Comparison of ENCODE assay signal across 1 cellular context in the genomic region with DNA sequence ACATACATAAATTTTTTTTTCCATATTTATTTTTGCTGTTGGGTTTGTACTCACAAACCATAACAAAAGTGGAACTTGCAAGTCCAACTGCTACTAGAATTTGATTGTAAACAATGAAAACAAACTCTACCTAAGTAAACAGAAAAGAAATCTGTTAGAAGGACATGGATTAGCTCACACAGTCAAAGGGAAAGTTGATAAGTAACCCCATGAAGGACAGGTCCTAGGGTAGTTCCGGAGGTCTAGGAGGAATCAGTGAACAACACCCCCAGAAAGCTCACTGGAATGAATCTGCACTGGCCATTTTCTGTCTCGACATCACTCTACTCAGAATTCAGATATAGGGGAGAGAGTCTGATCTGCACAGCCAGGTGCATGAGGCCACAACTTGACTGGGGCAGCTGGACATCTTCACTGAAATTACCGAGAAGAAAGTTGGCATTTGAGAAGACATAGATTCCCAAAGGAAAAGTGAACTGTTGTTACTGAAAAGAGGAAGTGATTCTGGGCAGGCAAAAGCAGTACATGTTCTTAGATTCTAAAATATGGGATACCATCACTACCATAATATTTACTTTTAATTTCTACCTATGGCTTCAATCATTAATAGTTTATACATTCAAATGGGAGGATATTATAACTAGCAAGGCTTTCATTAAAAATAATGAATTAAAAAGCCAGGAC.
TF ChIP-seq lines count a peak whose summit lies in the region.

No MANE protein-coding gene starts in this region.

TF ChIP-seq in HepG2, 621 proteins besides CTCF, POLR2A, EP300 and RAD21 (continued from another document and continues in another):
- TF ChIP-seq, protein P1, sequence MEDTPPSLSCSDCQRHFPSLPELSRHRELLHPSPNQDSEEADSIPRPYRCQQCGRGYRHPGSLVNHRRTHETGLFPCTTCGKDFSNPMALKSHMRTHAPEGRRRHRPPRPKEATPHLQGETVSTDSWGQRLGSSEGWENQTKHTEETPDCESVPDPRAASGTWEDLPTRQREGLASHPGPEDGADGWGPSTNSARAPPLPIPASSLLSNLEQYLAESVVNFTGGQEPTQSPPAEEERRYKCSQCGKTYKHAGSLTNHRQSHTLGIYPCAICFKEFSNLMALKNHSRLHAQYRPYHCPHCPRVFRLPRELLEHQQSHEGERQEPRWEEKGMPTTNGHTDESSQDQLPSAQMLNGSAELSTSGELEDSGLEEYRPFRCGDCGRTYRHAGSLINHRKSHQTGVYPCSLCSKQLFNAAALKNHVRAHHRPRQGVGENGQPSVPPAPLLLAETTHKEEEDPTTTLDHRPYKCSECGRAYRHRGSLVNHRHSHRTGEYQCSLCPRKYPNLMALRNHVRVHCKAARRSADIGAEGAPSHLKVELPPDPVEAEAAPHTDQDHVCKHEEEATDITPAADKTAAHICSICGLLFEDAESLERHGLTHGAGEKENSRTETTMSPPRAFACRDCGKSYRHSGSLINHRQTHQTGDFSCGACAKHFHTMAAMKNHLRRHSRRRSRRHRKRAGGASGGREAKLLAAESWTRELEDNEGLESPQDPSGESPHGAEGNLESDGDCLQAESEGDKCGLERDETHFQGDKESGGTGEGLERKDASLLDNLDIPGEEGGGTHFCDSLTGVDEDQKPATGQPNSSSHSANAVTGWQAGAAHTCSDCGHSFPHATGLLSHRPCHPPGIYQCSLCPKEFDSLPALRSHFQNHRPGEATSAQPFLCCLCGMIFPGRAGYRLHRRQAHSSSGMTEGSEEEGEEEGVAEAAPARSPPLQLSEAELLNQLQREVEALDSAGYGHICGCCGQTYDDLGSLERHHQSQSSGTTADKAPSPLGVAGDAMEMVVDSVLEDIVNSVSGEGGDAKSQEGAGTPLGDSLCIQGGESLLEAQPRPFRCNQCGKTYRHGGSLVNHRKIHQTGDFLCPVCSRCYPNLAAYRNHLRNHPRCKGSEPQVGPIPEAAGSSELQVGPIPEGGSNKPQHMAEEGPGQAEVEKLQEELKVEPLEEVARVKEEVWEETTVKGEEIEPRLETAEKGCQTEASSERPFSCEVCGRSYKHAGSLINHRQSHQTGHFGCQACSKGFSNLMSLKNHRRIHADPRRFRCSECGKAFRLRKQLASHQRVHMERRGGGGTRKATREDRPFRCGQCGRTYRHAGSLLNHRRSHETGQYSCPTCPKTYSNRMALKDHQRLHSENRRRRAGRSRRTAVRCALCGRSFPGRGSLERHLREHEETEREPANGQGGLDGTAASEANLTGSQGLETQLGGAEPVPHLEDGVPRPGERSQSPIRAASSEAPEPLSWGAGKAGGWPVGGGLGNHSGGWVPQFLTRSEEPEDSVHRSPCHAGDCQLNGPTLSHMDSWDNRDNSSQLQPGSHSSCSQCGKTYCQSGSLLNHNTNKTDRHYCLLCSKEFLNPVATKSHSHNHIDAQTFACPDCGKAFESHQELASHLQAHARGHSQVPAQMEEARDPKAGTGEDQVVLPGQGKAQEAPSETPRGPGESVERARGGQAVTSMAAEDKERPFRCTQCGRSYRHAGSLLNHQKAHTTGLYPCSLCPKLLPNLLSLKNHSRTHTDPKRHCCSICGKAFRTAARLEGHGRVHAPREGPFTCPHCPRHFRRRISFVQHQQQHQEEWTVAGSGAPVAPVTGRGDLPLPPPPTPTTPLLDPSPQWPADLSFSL (CRISPR knock-in tag; IDR thresholded peaks at IDR 0.05): no peak
- TF ChIP-seq SIX1 (CRISPR knock-in tag; IDR thresholded peaks at IDR 0.05; ENCODE audit: borderline replicate concordance): peak; percentile 65; the same call in 1 of the 2 replicates
- TF ChIP-seq ZFP37 (CRISPR knock-in tag; IDR thresholded peaks at IDR 0.05; ENCODE audit: borderline replicate concordance): no peak
- TF ChIP-seq, protein P2, sequence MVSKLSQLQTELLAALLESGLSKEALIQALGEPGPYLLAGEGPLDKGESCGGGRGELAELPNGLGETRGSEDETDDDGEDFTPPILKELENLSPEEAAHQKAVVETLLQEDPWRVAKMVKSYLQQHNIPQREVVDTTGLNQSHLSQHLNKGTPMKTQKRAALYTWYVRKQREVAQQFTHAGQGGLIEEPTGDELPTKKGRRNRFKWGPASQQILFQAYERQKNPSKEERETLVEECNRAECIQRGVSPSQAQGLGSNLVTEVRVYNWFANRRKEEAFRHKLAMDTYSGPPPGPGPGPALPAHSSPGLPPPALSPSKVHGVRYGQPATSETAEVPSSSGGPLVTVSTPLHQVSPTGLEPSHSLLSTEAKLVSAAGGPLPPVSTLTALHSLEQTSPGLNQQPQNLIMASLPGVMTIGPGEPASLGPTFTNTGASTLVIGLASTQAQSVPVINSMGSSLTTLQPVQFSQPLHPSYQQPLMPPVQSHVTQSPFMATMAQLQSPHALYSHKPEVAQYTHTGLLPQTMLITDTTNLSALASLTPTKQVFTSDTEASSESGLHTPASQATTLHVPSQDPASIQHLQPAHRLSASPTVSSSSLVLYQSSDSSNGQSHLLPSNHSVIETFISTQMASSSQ (IDR thresholded peaks at IDR 0.05; ENCODE audit: low read depth): peak; percentile 77
- TF ChIP-seq, protein P2 (CRISPR knock-in tag; IDR thresholded peaks at IDR 0.05; ENCODE audit: borderline replicate concordance): peak; percentile 80; the same call in 1 of the 2 replicates
- TF ChIP-seq IKZF1 (IDR thresholded peaks at IDR 0.05): no peak
- no peak for TF ChIP-seq NFIB (CRISPR knock-in tag; IDR thresholded peaks at IDR 0.05; ENCODE audit: borderline replicate concordance)
- TF ChIP-seq ZNF468 (CRISPR knock-in tag; IDR thresholded peaks at IDR 0.05): no peak
- no peak for TF ChIP-seq ZNF557 (CRISPR knock-in tag; IDR thresholded peaks at IDR 0.05)
- no peak for TF ChIP-seq ZSCAN9 (CRISPR knock-in tag; IDR thresholded peaks at IDR 0.05; ENCODE audit: borderline replicate concordance)
- no peak for TF ChIP-seq ZNF547 (CRISPR knock-in tag; IDR thresholded peaks at IDR 0.05)
- TF ChIP-seq ZNF124 (CRISPR knock-in tag; IDR thresholded peaks at IDR 0.05): no peak
- TF ChIP-seq, protein P3, sequence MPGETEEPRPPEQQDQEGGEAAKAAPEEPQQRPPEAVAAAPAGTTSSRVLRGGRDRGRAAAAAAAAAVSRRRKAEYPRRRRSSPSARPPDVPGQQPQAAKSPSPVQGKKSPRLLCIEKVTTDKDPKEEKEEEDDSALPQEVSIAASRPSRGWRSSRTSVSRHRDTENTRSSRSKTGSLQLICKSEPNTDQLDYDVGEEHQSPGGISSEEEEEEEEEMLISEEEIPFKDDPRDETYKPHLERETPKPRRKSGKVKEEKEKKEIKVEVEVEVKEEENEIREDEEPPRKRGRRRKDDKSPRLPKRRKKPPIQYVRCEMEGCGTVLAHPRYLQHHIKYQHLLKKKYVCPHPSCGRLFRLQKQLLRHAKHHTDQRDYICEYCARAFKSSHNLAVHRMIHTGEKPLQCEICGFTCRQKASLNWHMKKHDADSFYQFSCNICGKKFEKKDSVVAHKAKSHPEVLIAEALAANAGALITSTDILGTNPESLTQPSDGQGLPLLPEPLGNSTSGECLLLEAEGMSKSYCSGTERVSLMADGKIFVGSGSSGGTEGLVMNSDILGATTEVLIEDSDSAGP (CRISPR knock-in tag; IDR thresholded peaks at IDR 0.05; ENCODE audit: borderline replicate concordance): no peak
- TF ChIP-seq SIN3B (IDR thresholded peaks at IDR 0.05; ENCODE audit: low read length): no peak
- TF ChIP-seq SMC3 (IDR thresholded peaks at IDR 0.05; ENCODE audit: low read length): no peak
- no peak for TF ChIP-seq ZC3H13 (CRISPR knock-in tag; IDR thresholded peaks at IDR 0.05)
- no peak for TF ChIP-seq SAFB2 (CRISPR knock-in tag; IDR thresholded peaks at IDR 0.05; ENCODE audit: borderline replicate concordance, low read depth)
- TF ChIP-seq, protein P4, sequence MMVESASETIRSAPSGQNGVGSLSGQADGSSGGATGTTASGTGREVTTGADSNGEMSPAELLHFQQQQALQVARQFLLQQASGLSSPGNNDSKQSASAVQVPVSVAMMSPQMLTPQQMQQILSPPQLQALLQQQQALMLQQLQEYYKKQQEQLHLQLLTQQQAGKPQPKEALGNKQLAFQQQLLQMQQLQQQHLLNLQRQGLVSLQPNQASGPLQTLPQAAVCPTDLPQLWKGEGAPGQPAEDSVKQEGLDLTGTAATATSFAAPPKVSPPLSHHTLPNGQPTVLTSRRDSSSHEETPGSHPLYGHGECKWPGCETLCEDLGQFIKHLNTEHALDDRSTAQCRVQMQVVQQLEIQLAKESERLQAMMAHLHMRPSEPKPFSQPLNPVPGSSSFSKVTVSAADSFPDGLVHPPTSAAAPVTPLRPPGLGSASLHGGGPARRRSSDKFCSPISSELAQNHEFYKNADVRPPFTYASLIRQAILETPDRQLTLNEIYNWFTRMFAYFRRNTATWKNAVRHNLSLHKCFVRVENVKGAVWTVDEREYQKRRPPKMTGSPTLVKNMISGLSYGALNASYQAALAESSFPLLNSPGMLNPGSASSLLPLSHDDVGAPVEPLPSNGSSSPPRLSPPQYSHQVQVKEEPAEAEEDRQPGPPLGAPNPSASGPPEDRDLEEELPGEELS (CRISPR knock-in tag; IDR thresholded peaks at IDR 0.05): peak; percentile 88
- no peak for TF ChIP-seq TCF12 (IDR thresholded peaks at IDR 0.05)
- TF ChIP-seq TCF12 (CRISPR knock-in tag; IDR thresholded peaks at IDR 0.05): no peak
- TF ChIP-seq, protein P5, sequence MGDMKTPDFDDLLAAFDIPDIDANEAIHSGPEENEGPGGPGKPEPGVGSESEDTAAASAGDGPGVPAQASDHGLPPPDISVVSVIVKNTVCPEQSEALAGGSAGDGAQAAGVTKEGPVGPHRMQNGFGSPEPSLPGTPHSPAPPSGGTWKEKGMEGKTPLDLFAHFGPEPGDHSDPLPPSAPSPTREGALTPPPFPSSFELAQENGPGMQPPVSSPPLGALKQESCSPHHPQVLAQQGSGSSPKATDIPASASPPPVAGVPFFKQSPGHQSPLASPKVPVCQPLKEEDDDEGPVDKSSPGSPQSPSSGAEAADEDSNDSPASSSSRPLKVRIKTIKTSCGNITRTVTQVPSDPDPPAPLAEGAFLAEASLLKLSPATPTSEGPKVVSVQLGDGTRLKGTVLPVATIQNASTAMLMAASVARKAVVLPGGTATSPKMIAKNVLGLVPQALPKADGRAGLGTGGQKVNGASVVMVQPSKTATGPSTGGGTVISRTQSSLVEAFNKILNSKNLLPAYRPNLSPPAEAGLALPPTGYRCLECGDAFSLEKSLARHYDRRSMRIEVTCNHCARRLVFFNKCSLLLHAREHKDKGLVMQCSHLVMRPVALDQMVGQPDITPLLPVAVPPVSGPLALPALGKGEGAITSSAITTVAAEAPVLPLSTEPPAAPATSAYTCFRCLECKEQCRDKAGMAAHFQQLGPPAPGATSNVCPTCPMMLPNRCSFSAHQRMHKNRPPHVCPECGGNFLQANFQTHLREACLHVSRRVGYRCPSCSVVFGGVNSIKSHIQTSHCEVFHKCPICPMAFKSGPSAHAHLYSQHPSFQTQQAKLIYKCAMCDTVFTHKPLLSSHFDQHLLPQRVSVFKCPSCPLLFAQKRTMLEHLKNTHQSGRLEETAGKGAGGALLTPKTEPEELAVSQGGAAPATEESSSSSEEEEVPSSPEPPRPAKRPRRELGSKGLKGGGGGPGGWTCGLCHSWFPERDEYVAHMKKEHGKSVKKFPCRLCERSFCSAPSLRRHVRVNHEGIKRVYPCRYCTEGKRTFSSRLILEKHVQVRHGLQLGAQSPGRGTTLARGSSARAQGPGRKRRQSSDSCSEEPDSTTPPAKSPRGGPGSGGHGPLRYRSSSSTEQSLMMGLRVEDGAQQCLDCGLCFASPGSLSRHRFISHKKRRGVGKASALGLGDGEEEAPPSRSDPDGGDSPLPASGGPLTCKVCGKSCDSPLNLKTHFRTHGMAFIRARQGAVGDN (CRISPR knock-in tag; IDR thresholded peaks at IDR 0.05): no peak
- TF ChIP-seq, protein P6, sequence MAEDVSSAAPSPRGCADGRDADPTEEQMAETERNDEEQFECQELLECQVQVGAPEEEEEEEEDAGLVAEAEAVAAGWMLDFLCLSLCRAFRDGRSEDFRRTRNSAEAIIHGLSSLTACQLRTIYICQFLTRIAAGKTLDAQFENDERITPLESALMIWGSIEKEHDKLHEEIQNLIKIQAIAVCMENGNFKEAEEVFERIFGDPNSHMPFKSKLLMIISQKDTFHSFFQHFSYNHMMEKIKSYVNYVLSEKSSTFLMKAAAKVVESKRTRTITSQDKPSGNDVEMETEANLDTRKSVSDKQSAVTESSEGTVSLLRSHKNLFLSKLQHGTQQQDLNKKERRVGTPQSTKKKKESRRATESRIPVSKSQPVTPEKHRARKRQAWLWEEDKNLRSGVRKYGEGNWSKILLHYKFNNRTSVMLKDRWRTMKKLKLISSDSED (CRISPR knock-in tag; IDR thresholded peaks at IDR 0.05): no peak
- TF ChIP-seq IRF2 (CRISPR knock-in tag; IDR thresholded peaks at IDR 0.05): peak; percentile 58; the same call in 1 of the 2 replicates
- no peak for TF ChIP-seq ZBTB7A (CRISPR knock-in tag; IDR thresholded peaks at IDR 0.05)
- no peak for TF ChIP-seq RBM39 (IDR thresholded peaks at IDR 0.05; ENCODE audit: low read depth, low read length, poor library complexity, severe bottlenecking)
- no peak for TF ChIP-seq ZNF569 (CRISPR knock-in tag; IDR thresholded peaks at IDR 0.05; ENCODE audit: borderline replicate concordance)
- TF ChIP-seq, protein P7, sequence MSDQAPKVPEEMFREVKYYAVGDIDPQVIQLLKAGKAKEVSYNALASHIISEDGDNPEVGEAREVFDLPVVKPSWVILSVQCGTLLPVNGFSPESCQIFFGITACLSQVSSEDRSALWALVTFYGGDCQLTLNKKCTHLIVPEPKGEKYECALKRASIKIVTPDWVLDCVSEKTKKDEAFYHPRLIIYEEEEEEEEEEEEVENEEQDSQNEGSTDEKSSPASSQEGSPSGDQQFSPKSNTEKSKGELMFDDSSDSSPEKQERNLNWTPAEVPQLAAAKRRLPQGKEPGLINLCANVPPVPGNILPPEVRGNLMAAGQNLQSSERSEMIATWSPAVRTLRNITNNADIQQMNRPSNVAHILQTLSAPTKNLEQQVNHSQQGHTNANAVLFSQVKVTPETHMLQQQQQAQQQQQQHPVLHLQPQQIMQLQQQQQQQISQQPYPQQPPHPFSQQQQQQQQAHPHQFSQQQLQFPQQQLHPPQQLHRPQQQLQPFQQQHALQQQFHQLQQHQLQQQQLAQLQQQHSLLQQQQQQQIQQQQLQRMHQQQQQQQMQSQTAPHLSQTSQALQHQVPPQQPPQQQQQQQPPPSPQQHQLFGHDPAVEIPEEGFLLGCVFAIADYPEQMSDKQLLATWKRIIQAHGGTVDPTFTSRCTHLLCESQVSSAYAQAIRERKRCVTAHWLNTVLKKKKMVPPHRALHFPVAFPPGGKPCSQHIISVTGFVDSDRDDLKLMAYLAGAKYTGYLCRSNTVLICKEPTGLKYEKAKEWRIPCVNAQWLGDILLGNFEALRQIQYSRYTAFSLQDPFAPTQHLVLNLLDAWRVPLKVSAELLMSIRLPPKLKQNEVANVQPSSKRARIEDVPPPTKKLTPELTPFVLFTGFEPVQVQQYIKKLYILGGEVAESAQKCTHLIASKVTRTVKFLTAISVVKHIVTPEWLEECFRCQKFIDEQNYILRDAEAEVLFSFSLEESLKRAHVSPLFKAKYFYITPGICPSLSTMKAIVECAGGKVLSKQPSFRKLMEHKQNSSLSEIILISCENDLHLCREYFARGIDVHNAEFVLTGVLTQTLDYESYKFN (CRISPR knock-in tag; conservative IDR thresholded peaks at IDR 0.05): peak; percentile 89
